In the genomic region with DNA sequence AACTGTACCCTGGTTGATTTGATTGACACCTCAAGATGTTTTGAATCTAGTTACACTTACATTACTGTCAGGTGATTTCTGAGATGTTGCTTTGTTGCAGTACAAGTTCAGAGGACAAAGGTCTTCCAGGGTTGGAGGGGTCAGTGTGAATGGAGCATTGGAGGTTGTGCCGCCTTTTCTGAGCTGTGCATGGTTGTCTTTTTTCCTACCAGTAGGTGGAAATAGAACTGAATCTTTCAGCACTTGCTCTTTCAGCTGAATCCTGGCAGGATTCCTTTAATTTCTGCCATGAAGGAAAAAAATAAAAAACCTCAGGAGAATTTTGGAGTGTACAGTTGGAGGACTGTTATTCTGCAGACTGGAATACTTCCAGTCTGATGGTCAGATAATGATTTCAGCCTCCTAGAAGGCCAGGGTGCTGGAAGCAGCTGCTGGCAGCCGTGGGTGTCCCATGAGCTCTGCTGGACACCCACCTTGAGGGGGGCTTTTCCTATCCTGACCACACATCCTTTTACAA, we compare ENCODE assay signal across 9 cellular contexts.
DNase-seq lines count a peak whose midpoint lies in the region; ATAC-seq and TF ChIP-seq lines count a peak whose summit lies in the region.
"Had no signal": no experiment of that assay in that cellular context is flagged by ENCODE, and none has a peak within 500 bp of the region (broad histone marks: within the 10 kb centered on the region; RNA-seq: fewer than 3 reads in every experiment).

No MANE protein-coding gene starts in this region.

- no peak for TF ChIP-seq POLR2A in esophagus squamous epithelium (IDR thresholded peaks at IDR 0.05)

- H3K4me1 ChIP-seq in esophagus squamous epithelium, result peaks cover 0 to 9% (median 3%) of the 10 kb centered on the region in 3 donors

- WGBS in esophagus squamous epithelium, 2 donors, result 58 to 65% methylated on average over 2 of the region's 2 CpGs

- no peaks in the 10 kb centered on the region for H3K27me3 ChIP-seq in esophagus squamous epithelium

- intact Hi-C loops in esophagus squamous epithelium (cut with DNase I), result no loop called here

- ATAC-seq in GM21447 (IDR thresholded peaks at IDR 0.05; ENCODE audit: unreplicated experiment) (no peak), GM18873 (IDR thresholded peaks at IDR 0.05; ENCODE audit: low FRiP score, unreplicated experiment) (no peak)
- ATAC-seq: activated T-helper 17 cell treated with anti-CD3 and anti-CD28 coated beads, Interleukin-2, amount 50 U/mL, for 72 hours had no signal

- H3K4me3 ChIP-seq in esophagus squamous epithelium, result no peak overlapping the region

- no peak overlapping the region for H3K27ac ChIP-seq in esophagus squamous epithelium

- H3K36me3 ChIP-seq in esophagus squamous epithelium, result no peaks in the 10 kb centered on the region

- DNase-seq in AG09319 (ENCODE audit: extremely low read depth, low read depth) (no peak), NCI-H1694 treated with DMSO at 0.1 percent for 48 hours (lab: John Stamatoyannopoulos, UW) (peak; percentile 30), esophagus squamous epithelium (lab: John Stamatoyannopoulos, UW) (no peak), myocyte (ENCODE audit: low read depth) (peak; percentile 77), SHP77 treated with DMSO at 0.1 percent for 48 hours (lab: John Stamatoyannopoulos, UW) (no peak), NCI-H345 treated with DMSO at 0.1 percent for 48 hours (lab: John Stamatoyannopoulos, UW; ENCODE audit: unreplicated experiment) (no peak)

- TF ChIP-seq CTCF in AG09319 (IDR thresholded peaks at IDR 0.05; ENCODE audit: low read depth, low read length) (peak; percentile 66), esophagus squamous epithelium (IDR thresholded peaks at IDR 0.05) (peak in 4 of 6 experiments; percentile 24 to 33 (median 28))

- no peaks in the 10 kb centered on the region for H3K9me3 ChIP-seq in esophagus squamous epithelium

Comparison
In these comparisons a context has a peak if more than half of its experiments do, and no peak if none do; other contexts are left out.
1. DNase-seq: peak in NCI-H1694 treated with DMSO at 0.1 percent for 48 hours (single experiment) and myocyte (single experiment); none in AG09319 (single experiment), esophagus squamous epithelium (single experiment), SHP77 treated with DMSO at 0.1 percent for 48 hours (single experiment) and NCI-H345 treated with DMSO at 0.1 percent for 48 hours (single experiment).